25 cellular contexts compared by ENCODE assay signal in genomic region chr11:20247540-20248138, GRCh38.
DNase-seq lines count a peak whose midpoint lies in the region; ATAC-seq, FAIRE-seq and TF ChIP-seq lines count a peak whose summit lies in the region.
"Had no signal": no experiment of that assay in that cellular context is flagged by ENCODE, and none has a peak within 500 bp of the region (broad histone marks: within the 10 kb centered on the region; RNA-seq: fewer than 3 reads in every experiment).

No MANE protein-coding gene starts in this region.

- CTCF ChIA-PET in HepG2 (lab: Yijun Ruan, JAX; ENCODE audit: low intra/inter-chr PET ratio, low total read pairs) (no interaction called here), Calu3 (lab: Charles Lee) (no interaction called here)

- H3K36me3 Mint-ChIP-seq in natural killer cell (no peaks in the 10 kb centered on the region), Calu3 (ENCODE audit: insufficient read depth, unreplicated experiment) (no peaks in the 10 kb centered on the region)
- H3K36me3 Mint-ChIP-seq: CD4-positive, alpha-beta memory T cell; IgD-negative memory B cell had no signal

- no peak for TF ChIP-seq EP300 in HepG2 (IDR thresholded peaks at IDR 0.05; ENCODE audit: low read depth in 2 of 2, low read length in 2 of 2)
- TF ChIP-seq EP300 in HepG2 (CRISPR knock-in tag; IDR thresholded peaks at IDR 0.05; ENCODE audit: borderline replicate concordance), result no peak

- H3K27ac Mint-ChIP-seq in natural killer cell (no peak overlapping the region), Calu3 (ENCODE audit: unreplicated experiment) (no peak overlapping the region)
- H3K27ac Mint-ChIP-seq: CD4-positive, alpha-beta memory T cell; IgD-negative memory B cell had no signal

- no peak for TF ChIP-seq RAD21 in HepG2 (CRISPR knock-in tag; IDR thresholded peaks at IDR 0.05)

- no peaks in the 10 kb centered on the region for H3K79me2 ChIP-seq in HepG2 (ENCODE audit: insufficient read depth, low read length)
- no peaks in the 10 kb centered on the region for H3K79me2 ChIP-seq in smooth muscle cell (ENCODE audit: low read depth)

- WGBS in HepG2 (ENCODE audit: low lambda C conversion rate), result 12% methylated on average over 9 of the region's 9 CpGs
- WGBS in right lobe of liver (ENCODE audit: insufficient coverage, low coverage, low lambda C conversion rate, missing lambda C conversion rate), result 57% methylated on average over 9 of the region's 9 CpGs
- 38% methylated on average over 9 of the region's 9 CpGs for WGBS in smooth muscle cell (ENCODE audit: low lambda C conversion rate)

- intact Hi-C loops in HepG2 (cut with micrococcal nuclease; ENCODE audit: unreplicated experiment) (no loop called here), right lobe of liver (cut with DNase I) (no loop called here), natural killer cell (cut with micrococcal nuclease) (no loop called here), Calu3 (cut with micrococcal nuclease; ENCODE audit: unreplicated experiment) (no loop called here)

- H3K27ac ChIP-seq in HepG2 (ENCODE audit: extremely low read length, insufficient read depth, low read length) (no peak overlapping the region), right lobe of liver (no peak overlapping the region), iPS-18a (ENCODE audit: low read length) (no peak overlapping the region), smooth muscle cell (ENCODE audit: low read depth) (no peak overlapping the region)
- H3K27ac ChIP-seq: 22Rv1, BLaER1, HL-60, RWPE1 had no signal

- H3F3A ChIP-seq in smooth muscle cell (ENCODE audit: low read depth), result no peaks in the 10 kb centered on the region

- H3K4me1 Mint-ChIP-seq in natural killer cell (no peaks in the 10 kb centered on the region), Calu3 (ENCODE audit: low read depth, unreplicated experiment) (no peaks in the 10 kb centered on the region)
- H3K4me1 Mint-ChIP-seq: CD4-positive, alpha-beta memory T cell; IgD-negative memory B cell had no signal

- H3K9ac ChIP-seq in HepG2 (ENCODE audit: insufficient read depth, low read depth, low read length), result no peak overlapping the region
- no peak overlapping the region for H3K9ac ChIP-seq in iPS-18a (ENCODE audit: low read length)
- H3K9ac ChIP-seq in smooth muscle cell (ENCODE audit: low read depth), result no peak overlapping the region
- H3K9ac ChIP-seq: BLaER1, SK-N-SH had no signal

- no peaks in the 10 kb centered on the region for H4K20me1 ChIP-seq in HepG2 (ENCODE audit: insufficient read depth, low read length)
- H4K20me1 ChIP-seq in smooth muscle cell (ENCODE audit: low read depth), result no peaks in the 10 kb centered on the region
- H4K20me1 ChIP-seq: BLaER1 had no signal

- H3K36me3 ChIP-seq in HepG2 (replicated peaks in 1 of 2; ENCODE audit: control insufficient read depth in 1 of 2, insufficient read depth in 2 of 2, low read length in 2 of 2), result no peaks in the 10 kb centered on the region
- H3K36me3 ChIP-seq in right lobe of liver, result no peaks in the 10 kb centered on the region
- H3K36me3 ChIP-seq in iPS-18a (ENCODE audit: control insufficient read depth, low read depth, low read length), result no peaks in the 10 kb centered on the region
- H3K36me3 ChIP-seq in smooth muscle cell (ENCODE audit: low read depth), result no peaks in the 10 kb centered on the region
- H3K36me3 ChIP-seq: BLaER1 had no signal

- H3K4me1 ChIP-seq in HepG2 (ENCODE audit: insufficient read depth, low read length) (no peaks in the 10 kb centered on the region), right lobe of liver (no peaks in the 10 kb centered on the region), iPS-18a (ENCODE audit: control insufficient read depth, low read depth, low read length) (peaks cover 39% of the 10 kb centered on the region), smooth muscle cell (ENCODE audit: low read depth) (peaks cover 53% of the 10 kb centered on the region)
- H3K4me1 ChIP-seq: BLaER1 had no signal

- POLR2A ChIA-PET in HepG2 (lab: Yijun Ruan, JAX), result no interaction called here

- H3K27me3 Mint-ChIP-seq in natural killer cell (ENCODE audit: low read depth in 2 of 2) (peaks cover 10 to 28% of the 10 kb centered on the region in 2 donors), Calu3 (ENCODE audit: unreplicated experiment) (peaks cover 57% of the 10 kb centered on the region)

- no peak overlapping the region for H2AFZ ChIP-seq in HepG2 (ENCODE audit: low read length)
- no peak overlapping the region for H2AFZ ChIP-seq in smooth muscle cell (ENCODE audit: low read depth)

- H3K9me3 ChIP-seq in HepG2 (ENCODE audit: low read length) (no peaks in the 10 kb centered on the region), right lobe of liver (no peaks in the 10 kb centered on the region), iPS-18a (ENCODE audit: control insufficient read depth, low read depth, low read length) (no peaks in the 10 kb centered on the region), smooth muscle cell (replicated peaks; ENCODE audit: low read depth) (no peaks in the 10 kb centered on the region)
- H3K9me3 ChIP-seq: BLaER1, SK-N-SH had no signal

- no peak for FAIRE-seq in HepG2 (lab: Jason Lieb, UNC)
- FAIRE-seq: GM19239 had no signal

- H3K4me2 ChIP-seq in HepG2 (ENCODE audit: low read depth, low read length), result no peak overlapping the region
- peak overlapping the region; percentile 23 for H3K4me2 ChIP-seq in smooth muscle cell
- H3K4me2 ChIP-seq: BLaER1, SK-N-SH had no signal

- H3K9me3 Mint-ChIP-seq in natural killer cell (no peaks in the 10 kb centered on the region), Calu3 (ENCODE audit: low read depth, unreplicated experiment) (no peaks in the 10 kb centered on the region)
- H3K9me3 Mint-ChIP-seq: IgD-negative memory B cell had no signal

- TF ChIP-seq CTCF in HepG2 (CRISPR knock-in tag; IDR thresholded peaks at IDR 0.05) (no peak), right lobe of liver (IDR thresholded peaks at IDR 0.05) (no peak), astrocyte of the cerebellum (IDR thresholded peaks at IDR 0.05; ENCODE audit: low read depth, low read length, missing control alignments) (no peak), smooth muscle cell (IDR thresholded peaks at IDR 0.05; ENCODE audit: borderline replicate concordance, insufficient read depth, poor library complexity, severe bottlenecking) (no peak), natural killer cell (IDR thresholded peaks at IDR 0.05) (no peak), Calu3 (IDR thresholded peaks at IDR 0.05; ENCODE audit: unreplicated experiment) (no peak)

- TF ChIP-seq POLR2A in HepG2 (IDR thresholded peaks at IDR 0.05; ENCODE audit: insufficient read depth in 1 of 2, low read depth in 2 of 2, low read length in 2 of 2), result no peak
- TF ChIP-seq POLR2A in right lobe of liver (IDR thresholded peaks at IDR 0.05), result no peak

- H3K4me3 ChIP-seq in HepG2 (replicated peaks in 1 of 3; ENCODE audit: insufficient read depth in 1 of 3, low read depth in 2 of 3, low read length in 3 of 3) (no peak overlapping the region), right lobe of liver (no peak overlapping the region), astrocyte of the cerebellum (ENCODE audit: low read depth, low read length) (no peak overlapping the region), iPS-18a (ENCODE audit: low read length) (peak overlapping the region; percentile 19), smooth muscle cell (no peak overlapping the region)
- H3K4me3 ChIP-seq: BLaER1 had no signal

- ATAC-seq in HepG2 (no peak), right lobe of liver (no peak), natural killer cell (no peak)

- H3K27me3 ChIP-seq in HepG2 (ENCODE audit: control insufficient read depth in 1 of 2, insufficient read depth in 2 of 2, low read length in 2 of 2) (peaks cover 1 to 33% of the 10 kb centered on the region in 2 experiments; a peak in 3 of 5 replicates), right lobe of liver (no peaks in the 10 kb centered on the region), iPS-18a (ENCODE audit: control insufficient read depth, insufficient read depth, low read length) (peaks cover 38% of the 10 kb centered on the region), smooth muscle cell (ENCODE audit: low read depth) (peaks cover 35% of the 10 kb centered on the region)
- H3K27me3 ChIP-seq: BLaER1 had no signal

- in situ Hi-C loops in HepG2 (cut with HindIII; ENCODE audit: extremely low pct_ligation_motif_present, low pct_unique_long_range_greater_than_20kb) (no loop called here), astrocyte of the cerebellum (cut with HindIII; ENCODE audit: low sequenced_read_pairs) (no loop called here)

- DNase-seq in HepG2 (ENCODE audit: low spot score) (no peak), right lobe of liver (no peak), astrocyte of the cerebellum (ENCODE audit: low read depth) (peak; percentile 19), smooth muscle cell (lab: John Stamatoyannopoulos, UW; ENCODE audit: unreplicated experiment) (no peak), DMS79 (lab: John Stamatoyannopoulos, UW) (no peak), natural killer cell (no peak), Calu3 (no peak)
- DNase-seq: ACHN; CD4-positive, alpha-beta memory T cell; DMS53; EL; GF-D8; HCEC 1CT; MV-4-11; NCI-H187; NCI-H446; SHP77 treated with DMSO at 0.1 percent for 48 hours; SK-N-SH had no signal

- H3K4me3 Mint-ChIP-seq in natural killer cell (no peak overlapping the region), Calu3 (ENCODE audit: low read depth, unreplicated experiment) (no peak overlapping the region)
- H3K4me3 Mint-ChIP-seq: CD4-positive, alpha-beta memory T cell; IgD-negative memory B cell had no signal

- BruUV-seq in HepG2 (replicated peaks; lab: Mats Ljungman, UMichigan), result no TSS peak
- no TSS peak for BruUV-seq in Calu3 (replicated peaks; lab: Mats Ljungman, UMichigan)

TF ChIP-seq in HepG2, 621 proteins besides CTCF, POLR2A, EP300 and RAD21:
- TF ChIP-seq GZF1 (CRISPR knock-in tag; IDR thresholded peaks at IDR 0.05) (0 out of 2 replicates have a peak, but pooled peaks have one; percentile 46), ZNF740 (CRISPR knock-in tag; IDR thresholded peaks at IDR 0.05) (no peak)
